ENCODE assay signal across 23 cellular contexts in genomic region chr3:105832618-105833017, GRCh38. TPM values are rescaled to one million over a fixed set of nuclear protein-coding genes. Genes with fewer than 3 reads are reported as not detected.
DNase-seq lines count a peak whose midpoint lies in the region; ATAC-seq and TF ChIP-seq lines count a peak whose summit lies in the region.
"Had no signal": no experiment of that assay in that cellular context is flagged by ENCODE, and none has a peak within 500 bp of the region (broad histone marks: within the 10 kb centered on the region; RNA-seq: fewer than 3 reads in every experiment).

No MANE protein-coding gene starts in this region.

- H3K27me3 Mint-ChIP-seq in activated naive CD4-positive, alpha-beta T cell treated with anti-CD3 and anti-CD28 coated beads, Interleukin-2, amount 50 U/mL, for 24 hours = no peaks in the 10 kb centered on the region
- H3K27me3 Mint-ChIP-seq in T-cell = no peaks in the 10 kb centered on the region
- no peaks in the 10 kb centered on the region for H3K27me3 Mint-ChIP-seq in central memory CD8-positive, alpha-beta T cell
- no peaks in the 10 kb centered on the region for H3K27me3 Mint-ChIP-seq in stimulated activated naive CD8-positive, alpha-beta T cell treated with anti-CD3 and anti-CD28 coated beads, Interleukin-15, amount 100 ng/mL, for 72 hours
- H3K27me3 Mint-ChIP-seq: IgD-negative memory B cell had no signal

- no peaks in the 10 kb centered on the region for H3K9me3 ChIP-seq in ascending aorta
- H3K9me3 ChIP-seq: body of pancreas, Caco-2, colonic mucosa, Peyer's patch, upper lobe of left lung had no signal

- CTCF ChIA-PET in T-cell (lab: Charles Lee) = interaction anchor here (0.7 to 0.9 kb wide), 2 partner anchors 19 to 68 kb away, joined by 3 to 4 read pairs; no protein-coding TSS in a partner anchor

- H3K27ac Mint-ChIP-seq in activated naive CD4-positive, alpha-beta T cell treated with anti-CD3 and anti-CD28 coated beads, Interleukin-2, amount 50 U/mL, for 24 hours = peak overlapping the region; percentile 93
- peak overlapping the region; percentile 63 to 76 for H3K27ac Mint-ChIP-seq in T-cell
- peak overlapping the region; percentile 87 for H3K27ac Mint-ChIP-seq in central memory CD8-positive, alpha-beta T cell (ENCODE audit: low read depth)
- H3K27ac Mint-ChIP-seq in stimulated activated naive CD8-positive, alpha-beta T cell treated with anti-CD3 and anti-CD28 coated beads, Interleukin-15, amount 100 ng/mL, for 72 hours = peak overlapping the region; percentile 34 to 92

- H3K4me1 Mint-ChIP-seq in activated naive CD4-positive, alpha-beta T cell treated with anti-CD3 and anti-CD28 coated beads, Interleukin-2, amount 50 U/mL, for 24 hours = peaks cover 89% of the 10 kb centered on the region
- H3K4me1 Mint-ChIP-seq in T-cell = peaks cover 81 to 88% (median 82%) of the 10 kb centered on the region in 3 donors
- H3K4me1 Mint-ChIP-seq in central memory CD8-positive, alpha-beta T cell = peaks cover 86% of the 10 kb centered on the region
- H3K4me1 Mint-ChIP-seq in stimulated activated naive CD8-positive, alpha-beta T cell treated with anti-CD3 and anti-CD28 coated beads, Interleukin-15, amount 100 ng/mL, for 72 hours = peaks cover 89% of the 10 kb centered on the region

- ATAC-seq in T-cell (replicated peaks in 1 of 4) = no peak
- ATAC-seq in central memory CD8-positive, alpha-beta T cell (replicated peaks; ENCODE audit: extremely low read depth, poor library complexity, severe bottlenecking) = no peak
- peak; percentile 86 for ATAC-seq in stimulated activated naive CD8-positive, alpha-beta T cell treated with anti-CD3 and anti-CD28 coated beads, Interleukin-15, amount 100 ng/mL, for 72 hours
- no peak for ATAC-seq in GM21515 (IDR thresholded peaks at IDR 0.05; ENCODE audit: unreplicated experiment)
- ATAC-seq: body of pancreas had no signal

- DNase-seq in activated naive CD4-positive, alpha-beta T cell (lab: John Stamatoyannopoulos, UW) = no peak
- DNase-seq in T-cell (no peak), ascending aorta (ENCODE audit: low spot score in 2 of 2) (no peak), ecto neural progenitor cell (ENCODE audit: low spot score) (no peak)
- no peak for DNase-seq in central memory CD8-positive, alpha-beta T cell (ENCODE audit: low spot score in 2 of 2)
- no peak for DNase-seq in stimulated activated naive CD8-positive, alpha-beta T cell treated with anti-CD3 and anti-CD28 coated beads, Interleukin-15, amount 100 ng/mL, for 72 hours
- DNase-seq: activated CD4-positive, alpha-beta T cell treated with anti-CD3 and anti-CD28 coated beads, Interleukin-2, amount 50 U/mL, for 48 hours; activated gamma-delta T cell; body of pancreas; Caco-2; colonic mucosa; H9; hypothalamus; MM.1S; NCI-H1694; Peyer's patch; stimulated activated naive CD4-positive, alpha-beta T cell; upper lobe of left lung had no signal

- peaks cover 8% of the 10 kb centered on the region for H3K9me3 Mint-ChIP-seq in activated naive CD4-positive, alpha-beta T cell treated with anti-CD3 and anti-CD28 coated beads, Interleukin-2, amount 50 U/mL, for 24 hours
- H3K9me3 Mint-ChIP-seq in T-cell = no peaks in the 10 kb centered on the region
- no peaks in the 10 kb centered on the region for H3K9me3 Mint-ChIP-seq in central memory CD8-positive, alpha-beta T cell
- H3K9me3 Mint-ChIP-seq in stimulated activated naive CD8-positive, alpha-beta T cell treated with anti-CD3 and anti-CD28 coated beads, Interleukin-15, amount 100 ng/mL, for 72 hours = no peaks in the 10 kb centered on the region
- H3K9me3 Mint-ChIP-seq: H9 had no signal

- no peaks in the 10 kb centered on the region for H3K27me3 ChIP-seq in ascending aorta
- H3K27me3 ChIP-seq: body of pancreas, colonic mucosa, Peyer's patch, upper lobe of left lung had no signal

- TF ChIP-seq CTCF in ascending aorta (IDR thresholded peaks at IDR 0.05) = no peak

- H3K27ac ChIP-seq in ascending aorta = no peak overlapping the region
- H3K27ac ChIP-seq: body of pancreas, colonic mucosa, HL-60, SK-N-MC, upper lobe of left lung had no signal

- POLR2A ChIA-PET in T-cell (lab: Charles Lee) = no interaction called here

- intact Hi-C loops in ascending aorta (cut with DNase I) = no loop called here

- H3K4me3 ChIP-seq in ascending aorta = no peak overlapping the region
- H3K4me3 ChIP-seq: body of pancreas, colonic mucosa, Peyer's patch, SK-N-MC, upper lobe of left lung had no signal

- peaks cover 0 to 4% of the 10 kb centered on the region in 2 donors for H3K4me1 ChIP-seq in ascending aorta
- H3K4me1 ChIP-seq: colonic mucosa had no signal

- H3K36me3 ChIP-seq in ascending aorta = no peaks in the 10 kb centered on the region
- H3K36me3 ChIP-seq: colonic mucosa, Peyer's patch, upper lobe of left lung had no signal

- peak overlapping the region; percentile 62 for H3K4me3 Mint-ChIP-seq in activated naive CD4-positive, alpha-beta T cell treated with anti-CD3 and anti-CD28 coated beads, Interleukin-2, amount 50 U/mL, for 24 hours
- H3K4me3 Mint-ChIP-seq in T-cell = peak overlapping the region; percentile 2 to 44 (median 7)
- peak overlapping the region; percentile 61 for H3K4me3 Mint-ChIP-seq in central memory CD8-positive, alpha-beta T cell
- peak overlapping the region; percentile 60 to 83 for H3K4me3 Mint-ChIP-seq in stimulated activated naive CD8-positive, alpha-beta T cell treated with anti-CD3 and anti-CD28 coated beads, Interleukin-15, amount 100 ng/mL, for 72 hours
- H3K4me3 Mint-ChIP-seq: H9 had no signal

- peaks cover 43% of the 10 kb centered on the region for H3K36me3 Mint-ChIP-seq in activated naive CD4-positive, alpha-beta T cell treated with anti-CD3 and anti-CD28 coated beads, Interleukin-2, amount 50 U/mL, for 24 hours
- peaks cover 38% of the 10 kb centered on the region for H3K36me3 Mint-ChIP-seq in T-cell
- H3K36me3 Mint-ChIP-seq in central memory CD8-positive, alpha-beta T cell (ENCODE audit: insufficient read depth) = peaks cover 26% of the 10 kb centered on the region

RNA-seq across cellular contexts. Expression of gene CBLB, which starts 36.2 kb away (rescaled TPM):
- 100 to 1,000 TPM in 2 of 5 donors, 10 to 100 TPM in 3; 81.3 to 120 (median 99.6) TPM for total RNA-seq in T-cell
- total RNA-seq in ascending aorta = 30.0 TPM

Comparison
In these comparisons a context has a peak if more than half of its experiments do, and no peak if none do; other contexts are left out.
1. H3K4me3 Mint-ChIP-seq: peak in every context shown above with its lines; median percentile 72 in stimulated activated naive CD8-positive, alpha-beta T cell treated with anti-CD3 and anti-CD28 coated beads, Interleukin-15, amount 100 ng/mL, for 72 hours; 62 in activated naive CD4-positive, alpha-beta T cell treated with anti-CD3 and anti-CD28 coated beads, Interleukin-2, amount 50 U/mL, for 24 hours; 61 in central memory CD8-positive, alpha-beta T cell; 7 in T-cell.